ENCODE assay signal across 28 cellular contexts in the genomic region with DNA sequence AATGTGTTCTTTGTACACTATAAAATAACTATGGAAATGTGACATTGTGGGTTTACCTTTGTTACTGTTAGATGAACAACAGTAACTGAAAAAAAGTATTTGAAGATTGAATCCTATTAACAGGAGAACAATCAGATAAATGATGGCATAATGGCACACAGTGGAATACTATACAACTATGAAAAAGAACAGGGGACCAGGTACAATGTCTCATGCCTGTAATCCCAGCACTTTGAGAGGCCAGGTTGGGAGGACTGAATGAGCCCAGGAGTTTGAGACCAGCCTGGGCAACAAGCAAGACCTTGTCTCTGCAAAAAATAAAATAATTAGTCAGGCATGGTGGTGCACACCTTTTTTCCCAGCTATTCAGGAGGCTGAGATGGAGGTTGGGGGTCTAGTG.
"Had no signal": no experiment of that assay in that cellular context is flagged by ENCODE, and none has a peak within 500 bp of the region (broad histone marks: within the 10 kb centered on the region; RNA-seq: fewer than 3 reads in every experiment).

No MANE protein-coding gene starts in this region.

- H3K4me1 ChIP-seq: colonic mucosa, esophagus muscularis mucosa, esophagus squamous epithelium, foreskin keratinocyte, gastrocnemius medialis, gastroesophageal sphincter, heart left ventricle, heart right ventricle had no signal

- H3K4me3 ChIP-seq: colonic mucosa, coronary artery, dorsolateral prefrontal cortex, esophagus muscularis mucosa, esophagus squamous epithelium, gastrocnemius medialis, gastroesophageal sphincter, heart left ventricle, heart right ventricle had no signal

- H3K27me3 ChIP-seq: colonic mucosa, dorsolateral prefrontal cortex, esophagus muscularis mucosa, esophagus squamous epithelium, foreskin keratinocyte, gastrocnemius medialis, gastroesophageal sphincter, heart left ventricle, heart right ventricle had no signal

- H3K36me3 ChIP-seq: colonic mucosa, gastrocnemius medialis had no signal

- FAIRE-seq: colon, endometrium, endothelial cell of umbilical vein, frontal cortex had no signal

- H3K27ac ChIP-seq: colonic mucosa, coronary artery, dorsolateral prefrontal cortex, epithelial cell of prostate, esophagus muscularis mucosa, esophagus squamous epithelium, foreskin keratinocyte, gastrocnemius medialis, gastroesophageal sphincter, heart left ventricle, heart right ventricle had no signal

- ATAC-seq: effector memory CD8-positive, alpha-beta T cell; esophagus mucosa; foreskin keratinocyte; gastrocnemius medialis; gastroesophageal sphincter; heart left ventricle; heart right ventricle had no signal

- H3K9me3 ChIP-seq: colonic mucosa, esophagus muscularis mucosa, esophagus squamous epithelium, gastrocnemius medialis, gastroesophageal sphincter, heart left ventricle, heart right ventricle had no signal

- DNase-seq: colonic mucosa; cortex of kidney; dermis blood vessel endothelial cell; dorsolateral prefrontal cortex; effector CD4-positive, alpha-beta T cell; effector CD8-positive, alpha-beta T cell; effector memory CD4-positive, alpha-beta T cell; effector memory CD8-positive, alpha-beta T cell; endodermal cell; erythroblast; esophagus squamous epithelium; foreskin fibroblast; foreskin keratinocyte; foreskin melanocyte; gastrocnemius medialis; glutamatergic neuron; head of caudate nucleus; heart left ventricle; heart right ventricle had no signal
